Comparison of ENCODE assay signal across 8 cellular contexts in genomic region chr1:62070384-62071011, GRCh38.
DNase-seq lines count a peak whose midpoint lies in the region; ATAC-seq and TF ChIP-seq lines count a peak whose summit lies in the region.

No MANE protein-coding gene starts in this region.

- H3K27ac ChIP-seq in A673 (ENCODE audit: low read depth, low read length, poor library complexity, severe bottlenecking) (no peak overlapping the region), vagina (no peak overlapping the region)

- TF ChIP-seq POLR2A in vagina (IDR thresholded peaks at IDR 0.05) = no peak

- TF ChIP-seq CTCF in A673 (conservative IDR thresholded peaks at IDR 0.05; ENCODE audit: low read depth, low read length) = peak; percentile 87
- peak; percentile 10 for TF ChIP-seq CTCF in GM10248 (IDR thresholded peaks at IDR 0.05; ENCODE audit: control extremely low read depth, extremely low read depth, low read depth, missing control alignments)
- TF ChIP-seq CTCF in fibroblast of villous mesenchyme (IDR thresholded peaks at IDR 0.05; ENCODE audit: insufficient read depth, low read depth, low read length) = peak; percentile 55
- TF ChIP-seq CTCF in vagina (IDR thresholded peaks at IDR 0.05) = no peak

- intact Hi-C loops in A673 (cut with micrococcal nuclease; ENCODE audit: unreplicated experiment) (loop anchor here (1.0 to 10.0 kb wide), 2 partner anchors 116 to 149 kb away; no protein-coding TSS in a partner anchor), vagina (cut with DNase I) (no loop called here)

- ATAC-seq in GM18498 (IDR thresholded peaks at IDR 0.05; ENCODE audit: unreplicated experiment) = no peak

- no TSS peak for BruUV-seq in A673 (replicated peaks; lab: Mats Ljungman, UMichigan)

- H3K36me3 ChIP-seq in A673 (ENCODE audit: insufficient read depth, low read length, poor library complexity, severe bottlenecking) (no peaks in the 10 kb centered on the region), vagina (no peaks in the 10 kb centered on the region)

- POLR2A ChIA-PET in A673 (lab: Charles Lee; ENCODE audit: low non-redundant PET) (no interaction called here), GM10248 (lab: Yijun Ruan, JAX) (no interaction called here)

- CTCF ChIA-PET in A673 (lab: Charles Lee) = interaction anchor here (0.7 kb wide), 1 partner anchor 119 kb away, joined by 3 read pairs; no protein-coding TSS in a partner anchor
- CTCF ChIA-PET in GM10248 (lab: Yijun Ruan, JAX) = interaction anchor here (1.2 to 1.5 kb wide), 2 partner anchors 11 to 66 kb away, joined by 3 to 4 read pairs; no protein-coding TSS in a partner anchor

- peak; percentile 33 for DNase-seq in A673 (ENCODE audit: low spot score)
- no peak for DNase-seq in GM10248 (ENCODE audit: extremely low spot score)
- peak; percentile 14 for DNase-seq in SK-N-DZ (ENCODE audit: low spot score)
- peak; percentile 16 for DNase-seq in fibroblast of villous mesenchyme (ENCODE audit: low read depth)
- DNase-seq in NOMO-1 treated with dmso at 0.1 percent for 144 hours (lab: John Stamatoyannopoulos, UW; ENCODE audit: unreplicated experiment) = no peak
- no peak for DNase-seq in mesenteric fat pad (ENCODE audit: low spot score)
- DNase-seq in vagina (ENCODE audit: extremely low spot score in 2 of 2) = no peak

- H3K4me3 ChIP-seq in A673 (ENCODE audit: low read depth, low read length, poor library complexity, severe bottlenecking) (no peak overlapping the region), fibroblast of villous mesenchyme (ENCODE audit: low read depth, low read length) (no peak overlapping the region), vagina (no peak overlapping the region)

- H3K4me1 ChIP-seq in A673 (ENCODE audit: insufficient read depth, low read length, poor library complexity, severe bottlenecking) = no peaks in the 10 kb centered on the region
- H3K4me1 ChIP-seq in vagina = peaks cover 9% of the 10 kb centered on the region

- H3K9me3 ChIP-seq in A673 (ENCODE audit: low read depth, low read length, poor library complexity, severe bottlenecking) (no peaks in the 10 kb centered on the region), vagina (no peaks in the 10 kb centered on the region)

- H3K27me3 ChIP-seq in A673 (replicated peaks; ENCODE audit: insufficient read depth, low read depth, low read length, poor library complexity) (no peaks in the 10 kb centered on the region), vagina (no peaks in the 10 kb centered on the region)

Comparison
In these comparisons a context has a peak if more than half of its experiments do, and no peak if none do; other contexts are left out.
1. DNase-seq: peak in A673 (single experiment), SK-N-DZ (single experiment) and fibroblast of villous mesenchyme (single experiment); none in GM10248 (single experiment), NOMO-1 treated with dmso at 0.1 percent for 144 hours (single experiment), mesenteric fat pad (single experiment) and vagina (0 of 2).
2. CTCF ChIP-seq: peak in A673 (single experiment), GM10248 (single experiment) and fibroblast of villous mesenchyme (single experiment); none in vagina (0 of 3).